In genomic region chr5:160511280-160511929, GRCh38 we compare ENCODE assay signal across 18 cellular contexts.
A peak's percentile ranks its signal among the peaks of the same experiment; 100 is the strongest.
DNase-seq lines count a peak whose midpoint lies in the region; ATAC-seq and TF ChIP-seq lines count a peak whose summit lies in the region.
"Had no signal": no experiment of that assay in that cellular context is flagged by ENCODE, and none has a peak within 500 bp of the region (broad histone marks: within the 10 kb centered on the region; RNA-seq: fewer than 3 reads in every experiment).

No MANE protein-coding gene starts in this region.

- 26 to 36% (median 31%) methylated on average over 12 of the region's 12 CpGs for WGBS in psoas muscle, 3 donors

- no peak for ATAC-seq in psoas muscle
- ATAC-seq: A549 had no signal

- H3K27ac Mint-ChIP-seq in glutamatergic neuron (ENCODE audit: unreplicated experiment), result peak overlapping the region; percentile 85
- H3K27ac Mint-ChIP-seq in activated naive CD8-positive, alpha-beta T cell treated with anti-CD3 and anti-CD28 coated beads for 36 hours, result no peak overlapping the region

- no peaks in the 10 kb centered on the region for H3K9me3 ChIP-seq in psoas muscle
- H3K9me3 ChIP-seq: A549 had no signal

- intact Hi-C loops in psoas muscle (cut with DNase I), result no loop called here

- no peak overlapping the region for H3K4me3 ChIP-seq in psoas muscle
- H3K4me3 ChIP-seq: A549 had no signal

- H3K27ac ChIP-seq in psoas muscle, result no peak overlapping the region
- H3K27ac ChIP-seq: A549, HL-60 had no signal

- H3K4me1 ChIP-seq in psoas muscle, result no peaks in the 10 kb centered on the region
- H3K4me1 ChIP-seq: A549 had no signal

- no peaks in the 10 kb centered on the region for H3K36me3 Mint-ChIP-seq in glutamatergic neuron (ENCODE audit: unreplicated experiment)
- no peaks in the 10 kb centered on the region for H3K36me3 Mint-ChIP-seq in activated naive CD8-positive, alpha-beta T cell treated with anti-CD3 and anti-CD28 coated beads for 36 hours

- no peaks in the 10 kb centered on the region for H3K36me3 ChIP-seq in psoas muscle (ENCODE audit: insufficient read depth in 1 of 2, low read depth in 1 of 2)

- H3K9me3 Mint-ChIP-seq in glutamatergic neuron (ENCODE audit: unreplicated experiment), result peaks cover 4% of the 10 kb centered on the region
- H3K9me3 Mint-ChIP-seq in activated naive CD8-positive, alpha-beta T cell treated with anti-CD3 and anti-CD28 coated beads for 36 hours, result no peaks in the 10 kb centered on the region
- H3K9me3 Mint-ChIP-seq: CD4-positive, CD25-positive, alpha-beta regulatory T cell had no signal

- H3K27me3 ChIP-seq in psoas muscle (ENCODE audit: insufficient read depth in 3 of 3, low read length in 2 of 3), result no peaks in the 10 kb centered on the region

- DNase-seq in NCI-H82 (lab: John Stamatoyannopoulos, UW) (peak; percentile 57), NCI-H82 treated with DMSO at 0.1 percent for 48 hours (lab: John Stamatoyannopoulos, UW; ENCODE audit: unreplicated experiment) (no peak), NCI-H524 treated with DMSO at 0.1 percent for 48 hours (lab: John Stamatoyannopoulos, UW) (peak; percentile 27), glutamatergic neuron (peak; percentile 39), psoas muscle (no peak)
- DNase-seq in activated naive CD8-positive, alpha-beta T cell treated with anti-CD3 and anti-CD28 coated beads for 36 hours, result no peak
- no peak for DNase-seq in activated CD4-positive, alpha-beta T cell treated with anti-CD3 and anti-CD28 coated beads, Interleukin-2, amount 50 U/mL, for 1 hour
- no peak for DNase-seq in activated CD4-positive, alpha-beta T cell treated with anti-CD3 and anti-CD28 coated beads for 1 hour
- DNase-seq: Calu3; CD4-positive, CD25-positive, alpha-beta regulatory T cell; GF-D8; GOT3; KBM-7; NCI-H1092 treated with DMSO at 0.1 percent for 48 hours; NCI-H1930; SHP77 treated with DMSO at 0.1 percent for 48 hours had no signal

- H3K27me3 Mint-ChIP-seq in glutamatergic neuron (ENCODE audit: unreplicated experiment), result peaks cover 6% of the 10 kb centered on the region
- no peaks in the 10 kb centered on the region for H3K27me3 Mint-ChIP-seq in activated naive CD8-positive, alpha-beta T cell treated with anti-CD3 and anti-CD28 coated beads for 36 hours
- H3K27me3 Mint-ChIP-seq: CD4-positive, CD25-positive, alpha-beta regulatory T cell had no signal

- H3K4me3 Mint-ChIP-seq in glutamatergic neuron (ENCODE audit: unreplicated experiment), result no peak overlapping the region
- no peak overlapping the region for H3K4me3 Mint-ChIP-seq in activated naive CD8-positive, alpha-beta T cell treated with anti-CD3 and anti-CD28 coated beads for 36 hours
- H3K4me3 Mint-ChIP-seq: CD4-positive, CD25-positive, alpha-beta regulatory T cell had no signal

- H3K4me1 Mint-ChIP-seq in glutamatergic neuron (ENCODE audit: low read depth, unreplicated experiment), result peaks cover 11% of the 10 kb centered on the region
- H3K4me1 Mint-ChIP-seq in activated naive CD8-positive, alpha-beta T cell treated with anti-CD3 and anti-CD28 coated beads for 36 hours, result peaks cover 18% of the 10 kb centered on the region

- TF ChIP-seq CTCF in glutamatergic neuron (IDR thresholded peaks at IDR 0.05; ENCODE audit: partially characterized antibody, unreplicated experiment) (no peak), psoas muscle (IDR thresholded peaks at IDR 0.05) (no peak)

Comparison
In these comparisons a context has a peak if more than half of its experiments do, and no peak if none do; other contexts are left out.
1. DNase-seq: peak in NCI-H82 (single experiment), NCI-H524 treated with DMSO at 0.1 percent for 48 hours (single experiment) and glutamatergic neuron (single experiment); none in NCI-H82 treated with DMSO at 0.1 percent for 48 hours (single experiment), activated naive CD8-positive, alpha-beta T cell treated with anti-CD3 and anti-CD28 coated beads for 36 hours (single experiment), activated CD4-positive, alpha-beta T cell treated with anti-CD3 and anti-CD28 coated beads, Interleukin-2, amount 50 U/mL, for 1 hour (single experiment), activated CD4-positive, alpha-beta T cell treated with anti-CD3 and anti-CD28 coated beads for 1 hour (single experiment) and psoas muscle (0 of 2).